11 cellular contexts compared by ENCODE assay signal in the genomic region with DNA sequence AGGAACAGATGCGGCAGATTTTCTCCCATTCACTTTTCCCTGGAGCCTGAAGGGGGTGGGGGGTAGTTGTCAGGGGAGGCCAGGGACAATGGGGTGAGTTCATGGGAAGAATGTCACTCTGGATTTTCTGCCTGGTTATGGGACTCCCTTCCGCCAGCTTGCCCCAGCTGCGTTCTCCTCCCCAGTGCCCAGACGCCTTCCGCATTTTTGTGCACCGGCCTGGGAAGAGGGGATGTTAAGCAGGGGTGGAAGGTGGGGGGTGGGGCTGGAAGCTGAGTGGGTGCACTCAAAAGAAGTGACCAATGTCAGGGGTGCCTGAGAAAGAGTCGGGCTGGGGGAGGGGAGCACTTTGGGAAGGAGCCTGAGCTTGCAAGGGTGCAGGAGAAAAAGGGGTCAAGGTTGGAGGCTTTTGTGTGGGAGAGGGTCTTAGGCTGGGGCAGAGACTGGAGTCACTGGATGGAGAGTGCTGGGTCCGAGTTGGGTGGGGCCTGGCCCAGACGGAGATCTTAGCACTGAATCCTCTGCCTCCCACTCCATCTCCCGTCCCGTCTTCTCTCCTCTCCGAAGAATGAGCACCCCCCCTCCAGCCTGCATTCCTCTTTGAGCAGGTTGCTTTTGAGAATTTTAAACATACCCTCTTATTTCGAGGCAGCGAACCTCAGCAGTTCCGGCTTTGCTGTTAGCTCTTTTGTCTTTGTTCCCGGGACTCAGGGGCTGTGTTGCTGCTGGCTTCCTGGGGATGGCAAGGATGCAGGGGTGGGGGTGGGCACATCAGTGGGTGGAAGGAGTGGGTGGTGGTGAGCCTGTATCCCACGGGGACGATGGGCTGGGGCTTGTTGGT. TPM values are rescaled to one million over a fixed set of nuclear protein-coding genes. Genes with fewer than 3 reads are reported as not detected.
DNase-seq lines count a peak whose midpoint lies in the region; ATAC-seq, FAIRE-seq and TF ChIP-seq lines count a peak whose summit lies in the region.
"Had no signal": no experiment of that assay in that cellular context is flagged by ENCODE, and none has a peak within 500 bp of the region (broad histone marks: within the 10 kb centered on the region; RNA-seq: fewer than 3 reads in every experiment).

No MANE protein-coding gene starts in this region.

- H3K9me3 Mint-ChIP-seq in neural crest cell: no peaks in the 10 kb centered on the region
- H3K9me3 Mint-ChIP-seq in activated CD4-positive, alpha-beta memory T cell treated with anti-CD3 and anti-CD28 coated beads for 36 hours: no peaks in the 10 kb centered on the region
- H3K9me3 Mint-ChIP-seq: activated CD4-positive, alpha-beta memory T cell treated with anti-CD3 and anti-CD28 coated beads, Interleukin-2, amount 10 ng/mL, durations not matched to agents 7 days and 5 days; stimulated activated naive CD8-positive, alpha-beta T cell treated with anti-CD3 and anti-CD28 coated beads, Interleukin-15, Interleukin-2, amounts not matched to agents 100 ng/mL and 50 ng/mL, for 24 hours had no signal

- H3K79me2 ChIP-seq in PC-3 (ENCODE audit: low read length) (peaks cover 28% of the 10 kb centered on the region), endothelial cell of umbilical vein (ENCODE audit: control insufficient read depth, insufficient read depth, low read length) (peaks cover 20% of the 10 kb centered on the region)
- H3K79me2 ChIP-seq: parathyroid adenoma had no signal

- H3K9me2 ChIP-seq in PC-3 (replicated peaks; ENCODE audit: low read length): no peaks in the 10 kb centered on the region

- no peak for TF ChIP-seq CTCF in BJ (IDR thresholded peaks at IDR 0.05; ENCODE audit: insufficient read depth, low read depth, low read length)
- TF ChIP-seq CTCF in PC-3 (conservative IDR thresholded peaks at IDR 0.05; ENCODE audit: low read depth, low read length): no peak
- TF ChIP-seq CTCF in endothelial cell of umbilical vein (IDR thresholded peaks at IDR 0.05; ENCODE audit: extremely low read depth in 1 of 2, insufficient read depth in 1 of 2, low read depth in 1 of 2, low read length in 2 of 2): no peak
- TF ChIP-seq CTCF in neural crest cell (conservative IDR thresholded peaks at IDR 0.05): no peak
- TF ChIP-seq CTCF in omental fat pad (IDR thresholded peaks at IDR 0.05): no peak

- H4K20me1 ChIP-seq in PC-3 (ENCODE audit: low read length) (no peaks in the 10 kb centered on the region), endothelial cell of umbilical vein (replicated peaks; ENCODE audit: control insufficient read depth, extremely low read depth, insufficient read depth, low read length) (no peaks in the 10 kb centered on the region)

- peaks cover 64% of the 10 kb centered on the region for H3K4me1 Mint-ChIP-seq in neural crest cell
- peaks cover 18% of the 10 kb centered on the region for H3K4me1 Mint-ChIP-seq in activated CD4-positive, alpha-beta memory T cell treated with anti-CD3 and anti-CD28 coated beads for 36 hours (ENCODE audit: low read depth)

- peaks cover 2% of the 10 kb centered on the region for H3K27me3 Mint-ChIP-seq in neural crest cell (ENCODE audit: low read depth)
- peaks cover 59% of the 10 kb centered on the region for H3K27me3 Mint-ChIP-seq in activated CD4-positive, alpha-beta memory T cell treated with anti-CD3 and anti-CD28 coated beads for 36 hours

- H2AFZ ChIP-seq in PC-3 (ENCODE audit: low read length): no peak overlapping the region
- H2AFZ ChIP-seq in endothelial cell of umbilical vein (ENCODE audit: low read depth, low read length): peak overlapping the region; percentile 87
- H2AFZ ChIP-seq: parathyroid adenoma had no signal

- BruUV-seq in PC-3 (replicated peaks; lab: Mats Ljungman, UMichigan): no TSS peak
- no TSS peak for BruUV-seq in endothelial cell of umbilical vein (replicated peaks; lab: Mats Ljungman, UMichigan)

- H3K36me3 Mint-ChIP-seq in neural crest cell (ENCODE audit: low read depth): peaks cover 16% of the 10 kb centered on the region
- H3K36me3 Mint-ChIP-seq in activated CD4-positive, alpha-beta memory T cell treated with anti-CD3 and anti-CD28 coated beads for 36 hours: no peaks in the 10 kb centered on the region

- H3K27ac Mint-ChIP-seq in neural crest cell (ENCODE audit: unreplicated experiment): peak overlapping the region; percentile 98
- no peak overlapping the region for H3K27ac Mint-ChIP-seq in activated CD4-positive, alpha-beta memory T cell treated with anti-CD3 and anti-CD28 coated beads for 36 hours
- H3K27ac Mint-ChIP-seq: activated CD4-positive, alpha-beta memory T cell treated with anti-CD3 and anti-CD28 coated beads, Interleukin-2, amount 10 ng/mL, durations not matched to agents 7 days and 5 days had no signal

- no peaks in the 10 kb centered on the region for H3K36me3 ChIP-seq in BJ (ENCODE audit: control insufficient read depth, insufficient read depth, low read length)
- no peaks in the 10 kb centered on the region for H3K36me3 ChIP-seq in PC-3 (ENCODE audit: low read depth, low read length)
- no peaks in the 10 kb centered on the region for H3K36me3 ChIP-seq in endothelial cell of umbilical vein (ENCODE audit: control insufficient read depth in 2 of 2, extremely low read depth in 1 of 2, insufficient read depth in 2 of 2, low read length in 2 of 2)

- FAIRE-seq in endothelial cell of umbilical vein (lab: Jason Lieb, UNC): peak; percentile 73

- dilution Hi-C loops in endothelial cell of umbilical vein (cut with MboI; ENCODE audit: extremely low pct_ligation_motif_present, low sequenced_read_pairs): no loop called here

- TF ChIP-seq POLR2A in endothelial cell of umbilical vein (IDR thresholded peaks at IDR 0.05; ENCODE audit: low read depth, low read length): no peak

- H3K4me1 ChIP-seq in PC-3 (ENCODE audit: insufficient read depth, low read length): peaks cover 33% of the 10 kb centered on the region
- peaks cover 30% of the 10 kb centered on the region for H3K4me1 ChIP-seq in endothelial cell of umbilical vein (ENCODE audit: control insufficient read depth, extremely low read depth, insufficient read depth, low read length)
- H3K4me1 ChIP-seq: parathyroid adenoma had no signal

- peak overlapping the region; percentile 95 for H3K4me3 Mint-ChIP-seq in neural crest cell
- H3K4me3 Mint-ChIP-seq in activated CD4-positive, alpha-beta memory T cell treated with anti-CD3 and anti-CD28 coated beads for 36 hours: no peak overlapping the region
- H3K4me3 Mint-ChIP-seq: activated CD4-positive, alpha-beta memory T cell treated with anti-CD3 and anti-CD28 coated beads, Interleukin-2, amount 10 ng/mL, durations not matched to agents 7 days and 5 days had no signal

- CTCF ChIA-PET in BJ (lab: Yijun Ruan, JAX): interaction anchor here (1.0 to 2.4 kb wide), 5 partner anchors 8 to 117 kb away, joined by 3 to 8 read pairs (median 3); no protein-coding TSS in a partner anchor
- CTCF ChIA-PET in PC-3 (lab: Charles Lee): no interaction called here
- CTCF ChIA-PET in endothelial cell of umbilical vein (lab: Charles Lee): interaction anchor here (1.0 to 3.3 kb wide), 7 partner anchors 15 to 120 kb away, joined by 3 to 20 read pairs (median 4); no protein-coding TSS in a partner anchor
- CTCF ChIA-PET in activated CD4-positive, alpha-beta memory T cell treated with anti-CD3 and anti-CD28 coated beads for 36 hours (lab: Charles Lee): no interaction called here

- POLR2A ChIA-PET in BJ (lab: Charles Lee): interaction anchor here (0.7 kb wide), 1 partner anchor 824 kb away, joined by 6 read pairs; no protein-coding TSS in a partner anchor
- POLR2A ChIA-PET in PC-3 (lab: Charles Lee; ENCODE audit: unreplicated experiment): no interaction called here
- POLR2A ChIA-PET in endothelial cell of umbilical vein (lab: Charles Lee): interaction anchor here (0.6 to 0.7 kb wide), 2 partner anchors 9 to 27 kb away, joined by 3 read pairs; no protein-coding TSS in a partner anchor
- POLR2A ChIA-PET in activated CD4-positive, alpha-beta memory T cell treated with anti-CD3 and anti-CD28 coated beads for 36 hours (lab: Charles Lee): no interaction called here

- no peaks in the 10 kb centered on the region for H3K9me1 ChIP-seq in endothelial cell of umbilical vein (replicated peaks; ENCODE audit: control insufficient read depth, extremely low read depth, insufficient read depth, low read length)

- H3K27me3 ChIP-seq in BJ (ENCODE audit: control insufficient read depth, insufficient read depth, low read length) (peaks cover 10% of the 10 kb centered on the region), PC-3 (ENCODE audit: low read length) (peaks cover 9% of the 10 kb centered on the region), endothelial cell of umbilical vein (ENCODE audit: control insufficient read depth in 2 of 2, insufficient read depth in 2 of 2, low read length in 2 of 2) (peaks cover 5 to 6% of the 10 kb centered on the region in 2 experiments)

- H3K9ac ChIP-seq in PC-3 (ENCODE audit: low read length) (no peak overlapping the region), endothelial cell of umbilical vein (replicated peaks; ENCODE audit: extremely low read depth, insufficient read depth, low read length) (peak overlapping the region; percentile 57)
- H3K9ac ChIP-seq: parathyroid adenoma had no signal

- H3K4me3 ChIP-seq in BJ (ENCODE audit: low read depth, low read length) (peak overlapping the region; percentile 56), PC-3 (ENCODE audit: low read length) (no peak overlapping the region), endothelial cell of umbilical vein (replicated peaks in 1 of 3; ENCODE audit: insufficient read depth in 1 of 3, low read depth in 1 of 3, low read length in 3 of 3) (peak overlapping the region; percentile 7 to 59 (median 23))

- DNase-seq in BJ (ENCODE audit: low read depth) (no peak), PC-3 (no peak), endothelial cell of umbilical vein (ENCODE audit: low read depth, low spot score) (no peak), neural crest cell (ENCODE audit: low read depth, low spot score) (peak; percentile 45), omental fat pad (ENCODE audit: low spot score) (no peak), putamen (ENCODE audit: low spot score) (no peak)
- no peak for DNase-seq in activated CD4-positive, alpha-beta memory T cell treated with anti-CD3 and anti-CD28 coated beads for 36 hours
- DNase-seq: activated CD4-positive, alpha-beta memory T cell treated with anti-CD3 and anti-CD28 coated beads, Interleukin-2, amount 10 ng/mL, durations not matched to agents 7 days and 5 days had no signal

- intact Hi-C loops in PC-3 (cut with micrococcal nuclease): no loop called here
- intact Hi-C loops in endothelial cell of umbilical vein (cut with micrococcal nuclease): loop anchor here (1.0 to 10.0 kb wide), 4 partner anchors 101 to 521 kb away; no protein-coding TSS in a partner anchor
- intact Hi-C loops in activated CD4-positive, alpha-beta memory T cell treated with anti-CD3 and anti-CD28 coated beads for 36 hours (cut with micrococcal nuclease): no loop called here

- H3K27ac ChIP-seq in PC-3 (ENCODE audit: low read length): peak overlapping the region; percentile 29; the same call in 1 of the 2 replicates
- H3K27ac ChIP-seq in endothelial cell of umbilical vein (ENCODE audit: insufficient read depth, low read depth, low read length): peak overlapping the region; percentile 53
- H3K27ac ChIP-seq: parathyroid adenoma had no signal

- H3K4me2 ChIP-seq in PC-3 (ENCODE audit: low read length) (peak overlapping the region; percentile 99), endothelial cell of umbilical vein (ENCODE audit: insufficient read depth, low read length) (peak overlapping the region; percentile 86)

- ATAC-seq in PC-3 (no peak), HG03457 (IDR thresholded peaks at IDR 0.05; ENCODE audit: unreplicated experiment) (no peak), omental fat pad (ENCODE audit: low FRiP score) (no peak)

- H3K9me3 ChIP-seq in PC-3 (ENCODE audit: low read length) (no peaks in the 10 kb centered on the region), endothelial cell of umbilical vein (replicated peaks; ENCODE audit: control insufficient read depth, insufficient read depth, low read length) (no peaks in the 10 kb centered on the region)

- H3F3A ChIP-seq in PC-3 (ENCODE audit: low read length, unreplicated experiment): no peaks in the 10 kb centered on the region

RNA-seq across cellular contexts. Expression of a gene that starts 2.7 kb away (rescaled TPM):
- polyA plus RNA-seq in BJ (2011; rRNA removed) (122 and 142 TPM in 2 replicates), endothelial cell of umbilical vein (261 and 387 TPM in 2 replicates)
- 30.7 and 38.3 TPM in 2 replicates for polyA minus RNA-seq in BJ (2011; rRNA and poly(A)+ RNA removed)
- total RNA-seq in PC-3 (2014; rRNA removed) (174 and 183 TPM in 2 replicates), endothelial cell of umbilical vein (212 and 229 TPM in 2 replicates), neural crest cell (365 and 366 TPM in 2 replicates), omental fat pad (100 to 1,000 TPM; 126 to 243 (median 153) TPM)
- 176 and 229 TPM in 2 replicates for polyA plus RNA-seq in endothelial cell of umbilical vein (2011; cell fraction: cytosol; rRNA removed)
- polyA plus RNA-seq in endothelial cell of umbilical vein (2011; cell fraction: nucleus; rRNA removed): 67.7 and 72.0 TPM in 2 replicates
- 165 and 239 TPM in 2 replicates for polyA plus RNA-seq in endothelial cell of umbilical vein (2012)
- polyA minus RNA-seq in endothelial cell of umbilical vein: 54.2 and 57.8 TPM in 2 replicates
- polyA minus RNA-seq in endothelial cell of umbilical vein (2011; cell fraction: cytosol; rRNA and poly(A)+ RNA removed): not detected
- 9.4 and 17.5 TPM in 2 replicates for polyA minus RNA-seq in endothelial cell of umbilical vein (2011; cell fraction: nucleus; rRNA and poly(A)+ RNA removed)
- total RNA-seq in activated CD4-positive, alpha-beta memory T cell treated with anti-CD3 and anti-CD28 coated beads for 36 hours: 1 to 10 TPM in 1 of 2 experiments, under 1 TPM in 1; 0.85 to 1.4 TPM

RNA-seq across cellular contexts. Expression of a gene that starts 59.4 kb away (rescaled TPM):
- polyA plus RNA-seq in BJ (2011; rRNA removed) (882 and 1,060 TPM in 2 replicates), endothelial cell of umbilical vein (0.03 and 0.06 TPM in 2 replicates)
- polyA minus RNA-seq in BJ (2011; rRNA and poly(A)+ RNA removed): 478 and 512 TPM in 2 replicates
- total RNA-seq in PC-3 (2014; rRNA removed) (140 and 157 TPM in 2 replicates), endothelial cell of umbilical vein (0.05 TPM in 1 of 2 replicates, not detected in the other), neural crest cell (140 TPM in 2 replicates), omental fat pad (1,000 to 10,000 TPM in 1 of 4 donors, 100 to 1,000 TPM in 3; 284 to 2,528 (median 672) TPM)
- polyA plus RNA-seq in endothelial cell of umbilical vein (2011; cell fraction: cytosol; rRNA removed): 0.17 and 0.18 TPM in 2 replicates
- 0.11 TPM in 1 of 2 replicates, not detected in the other for polyA plus RNA-seq in endothelial cell of umbilical vein (2011; cell fraction: nucleus; rRNA removed)
- 0.05 and 0.10 TPM in 2 replicates for polyA plus RNA-seq in endothelial cell of umbilical vein (2012)
- polyA minus RNA-seq in endothelial cell of umbilical vein: not detected in 2 replicates
- polyA minus RNA-seq in endothelial cell of umbilical vein (2011; cell fraction: cytosol; rRNA and poly(A)+ RNA removed): not detected
- polyA minus RNA-seq in endothelial cell of umbilical vein (2011; cell fraction: nucleus; rRNA and poly(A)+ RNA removed): 0.34 TPM in 1 of 2 replicates, not detected in the other
- total RNA-seq in activated CD4-positive, alpha-beta memory T cell treated with anti-CD3 and anti-CD28 coated beads for 36 hours: not detected
- total RNA-seq: activated CD4-positive, alpha-beta memory T cell treated with anti-CD3 and anti-CD28 coated beads, Interleukin-2, amount 10 ng/mL, durations not matched to agents 7 days and 5 days had no signal

Comparison
In these comparisons a context has a peak if more than half of its experiments do, and no peak if none do; other contexts are left out.
1. RNA of a gene that starts 2.7 kb away (total RNA-seq): 365 to 366 TPM in neural crest cell, 212 to 229 TPM in endothelial cell of umbilical vein, 126 to 243 TPM in omental fat pad and 174 to 183 TPM in PC-3; 0.85 to 1.4 TPM in activated CD4-positive, alpha-beta memory T cell treated with anti-CD3 and anti-CD28 coated beads for 36 hours; every median in the first group is over 10 times any median in the second.
2. RNA of a gene that starts 59.4 kb away (total RNA-seq): 284 to 2,528 TPM in omental fat pad, 140 to 157 TPM in PC-3 and 140 TPM in neural crest cell; 0.05 TPM in endothelial cell of umbilical vein and not detected in activated CD4-positive, alpha-beta memory T cell treated with anti-CD3 and anti-CD28 coated beads for 36 hours; every median in the first group is over 100 times any median in the second.
3. CTCF ChIA-PET loops: an anchor here in BJ (1.0 to 2.4 kb wide) and endothelial cell of umbilical vein (1.0 to 3.3 kb wide); none called in PC-3 and activated CD4-positive, alpha-beta memory T cell treated with anti-CD3 and anti-CD28 coated beads for 36 hours.
4. POLR2A ChIA-PET loops: an anchor here in BJ (0.7 kb wide) and endothelial cell of umbilical vein (0.6 to 0.7 kb wide); none called in PC-3 and activated CD4-positive, alpha-beta memory T cell treated with anti-CD3 and anti-CD28 coated beads for 36 hours.